In the genomic region with DNA sequence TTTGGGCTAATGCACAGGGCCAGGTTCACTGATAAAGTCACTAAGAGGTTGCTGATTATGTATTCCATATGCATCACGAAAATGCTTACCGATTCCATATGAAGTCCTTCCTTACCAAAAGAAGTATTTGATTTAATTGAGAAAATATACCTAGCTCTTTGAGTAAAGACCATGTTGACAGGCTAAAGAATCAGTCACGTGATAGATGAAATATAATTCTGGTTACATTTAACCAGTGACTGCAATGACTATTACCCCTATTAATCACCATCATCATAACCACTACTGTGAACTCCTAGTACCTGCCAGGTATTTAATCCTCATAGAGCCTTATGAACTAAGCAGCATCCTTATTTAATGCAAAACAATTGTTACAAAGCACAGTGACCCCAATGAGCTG, we compare ENCODE assay signal across 23 cellular contexts.
"Had no signal": no experiment of that assay in that cellular context is flagged by ENCODE, and none has a peak within 500 bp of the region (broad histone marks: within the 10 kb centered on the region; RNA-seq: fewer than 3 reads in every experiment).

No MANE protein-coding gene starts in this region.

- H3K36me3 Mint-ChIP-seq: natural killer cell, type B pancreatic cell, WTC11 had no signal

- H3K27me3 ChIP-seq: adrenal gland, testis had no signal

- DNase-seq: activated CD4-positive, alpha-beta T cell treated with anti-CD3 and anti-CD28 coated beads, Interleukin-2, amount 10 ng/mL, durations not matched to agents 7 days and 5 days; activated CD8-positive, alpha-beta memory T cell treated with anti-CD3 and anti-CD28 coated beads for 24 hours; activated CD8-positive, alpha-beta memory T cell treated with anti-CD3 and anti-CD28 coated beads, Interleukin-2, amount 50 U/mL, for 48 hours; activated naive CD4-positive, alpha-beta T cell treated with anti-CD3 and anti-CD28 coated beads for 36 hours; adrenal gland; effector CD8-positive, alpha-beta T cell; glutamatergic neuron; hippocampal formation; lower lobe of right lung; natural killer cell; stimulated activated CD4-positive, alpha-beta T cell treated with anti-CD3 and anti-CD28 coated beads, Interleukin-4, amount 100 ng/mL, for 1 hour; SW 1271; testis had no signal

- H3K4me1 ChIP-seq: lower lobe of right lung, testis had no signal

- H3K27me3 Mint-ChIP-seq: activated CD4-positive, alpha-beta T cell treated with anti-CD3 and anti-CD28 coated beads, Interleukin-2, amount 10 ng/mL, durations not matched to agents 7 days and 5 days; dendritic cell treated with granulocyte-macrophage colony-stimulating factor and Interleukin-4, amounts not matched to agents 40 ng/mL and 50 ng/mL, for 4 days; type B pancreatic cell had no signal

- H3K4me3 ChIP-seq: adrenal gland, lower lobe of right lung, smooth muscle cell, testis had no signal

- H3K9me3 Mint-ChIP-seq: activated CD4-positive, alpha-beta T cell treated with anti-CD3 and anti-CD28 coated beads, Interleukin-2, amount 10 ng/mL, durations not matched to agents 7 days and 5 days; activated naive CD4-positive, alpha-beta T cell treated with anti-CD3 and anti-CD28 coated beads for 36 hours; activated T-helper 2 cell treated with anti-CD3 and anti-CD28 coated beads, Interferon-gamma antibody, Interleukin-2, Interleukin-4, amounts not matched to agents 10 μg/mL and 5 μg/mL and 100 μg/mL, durations not matched to agents 14 hours and 24 hours and 36 hours; dendritic cell treated with granulocyte-macrophage colony-stimulating factor and Interleukin-4, amounts not matched to agents 40 ng/mL and 50 ng/mL, for 4 days; natural killer cell; T-helper 2 cell treated with Interferon-gamma antibody and Interleukin-4, amounts not matched to agents 5 μg/mL and 100 μg/mL, for 36 hours; type B pancreatic cell; WTC11 had no signal

- H3K27ac ChIP-seq: adrenal gland, lower lobe of right lung, testis had no signal

- FAIRE-seq: endothelial cell of umbilical vein, islet of Langerhans, TTC549 had no signal

- H3K27ac Mint-ChIP-seq: activated CD4-positive, alpha-beta T cell treated with anti-CD3 and anti-CD28 coated beads, Interleukin-2, amount 10 ng/mL, durations not matched to agents 7 days and 5 days; activated naive CD4-positive, alpha-beta T cell treated with anti-CD3 and anti-CD28 coated beads for 36 hours; activated T-helper 2 cell treated with anti-CD3 and anti-CD28 coated beads, Interferon-gamma antibody, Interleukin-2, Interleukin-4, amounts not matched to agents 10 μg/mL and 5 μg/mL and 100 μg/mL, durations not matched to agents 14 hours and 24 hours and 36 hours; dendritic cell treated with granulocyte-macrophage colony-stimulating factor and Interleukin-4, amounts not matched to agents 40 ng/mL and 50 ng/mL, for 4 days; T-helper 2 cell treated with Interferon-gamma antibody and Interleukin-4, amounts not matched to agents 5 μg/mL and 100 μg/mL, for 36 hours; type B pancreatic cell; WTC11 had no signal

- H3K4me3 Mint-ChIP-seq: activated CD4-positive, alpha-beta T cell treated with anti-CD3 and anti-CD28 coated beads, Interleukin-2, amount 10 ng/mL, durations not matched to agents 7 days and 5 days; activated naive CD4-positive, alpha-beta T cell treated with anti-CD3 and anti-CD28 coated beads for 36 hours; dendritic cell treated with granulocyte-macrophage colony-stimulating factor and Interleukin-4, amounts not matched to agents 40 ng/mL and 50 ng/mL, for 4 days; natural killer cell; T-helper 2 cell treated with Interferon-gamma antibody and Interleukin-4, amounts not matched to agents 5 μg/mL and 100 μg/mL, for 36 hours; type B pancreatic cell; WTC11 had no signal

- H3K9me3 ChIP-seq: adrenal gland, lower lobe of right lung, testis had no signal

- ATAC-seq: lower lobe of right lung, natural killer cell, sciatic nerve, WTC11 had no signal

- H3K36me3 ChIP-seq: adrenal gland, lower lobe of right lung had no signal
